In genomic region chr5:82956600-82956999, GRCh38 we compare ENCODE assay signal across 9 cellular contexts.
"Had no signal": no experiment of that assay in that cellular context is flagged by ENCODE, and none has a peak within 500 bp of the region (broad histone marks: within the 10 kb centered on the region; RNA-seq: fewer than 3 reads in every experiment).

No MANE protein-coding gene starts in this region.

- H3K36me3 ChIP-seq: HAP-1 had no signal

- H3K9ac ChIP-seq: GM23248, KMS-11 had no signal

- ATAC-seq: HepG2 had no signal

- H3K27ac ChIP-seq: GM23248, HL-60, KMS-11 had no signal

- H3K4me1 ChIP-seq: HAP-1 had no signal

- DNase-seq: GM23248, GOT3, H7, HFFc6, KBM-7 had no signal

- FAIRE-seq: HepG2 had no signal

- H3K9me3 ChIP-seq: HAP-1 had no signal

- H3K4me3 ChIP-seq: GM23248, HAP-1 had no signal

- H2AFZ ChIP-seq: GM23248 had no signal

- H3K4me2 ChIP-seq: KMS-11 had no signal
